25 cellular contexts compared by ENCODE assay signal in the genomic region with DNA sequence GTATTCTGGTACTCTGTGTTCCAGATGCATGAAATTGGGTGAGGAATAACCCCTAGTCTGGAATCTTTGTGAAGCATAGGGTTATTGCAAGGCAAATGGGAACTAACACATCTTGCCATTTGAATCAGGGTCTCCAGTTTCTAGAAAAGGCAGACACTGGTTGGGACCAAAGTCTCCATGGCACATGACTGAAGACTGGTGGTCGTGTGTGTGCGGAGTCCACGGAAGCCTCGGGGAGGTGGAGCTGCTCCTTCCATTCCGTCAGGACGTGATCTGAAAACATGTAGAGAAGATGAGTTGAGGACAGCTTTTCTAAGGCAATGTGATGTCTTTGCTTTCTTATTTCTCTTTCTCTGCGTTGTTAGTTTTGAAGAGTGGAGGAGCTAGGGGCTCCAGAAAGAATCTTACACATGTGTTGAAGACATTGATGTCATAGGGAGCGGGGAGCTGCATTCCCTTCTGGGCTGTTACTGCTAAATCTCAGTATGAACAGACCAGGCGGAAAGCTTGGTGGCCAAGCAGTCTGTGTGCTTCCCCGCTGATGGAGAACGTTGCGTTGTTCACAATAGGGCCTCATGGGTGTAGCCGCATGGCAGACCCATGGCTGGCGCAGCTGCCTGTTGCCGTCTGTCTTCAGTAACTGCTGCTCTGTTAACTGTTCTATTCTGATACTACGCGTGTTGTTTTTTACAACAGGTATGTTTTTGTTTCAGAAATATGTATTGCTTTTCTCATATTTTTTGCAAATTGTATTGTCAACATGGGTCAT. TPM values are rescaled to one million over a fixed set of nuclear protein-coding genes. Genes with fewer than 3 reads are reported as not detected.
A peak's percentile ranks its signal among the peaks of the same experiment; 100 is the strongest.
DNase-seq lines count a peak whose midpoint lies in the region; ATAC-seq, FAIRE-seq and TF ChIP-seq lines count a peak whose summit lies in the region.
"Had no signal": no experiment of that assay in that cellular context is flagged by ENCODE, and none has a peak within 500 bp of the region (broad histone marks: within the 10 kb centered on the region; RNA-seq: fewer than 3 reads in every experiment).

No MANE protein-coding gene starts in this region.

- H3K36me3 ChIP-seq in heart right ventricle (peaks cover 0 to 85% (median 31%) of the 10 kb centered on the region in 9 donors), astrocyte (ENCODE audit: insufficient read depth, low read length) (peaks cover 34% of the 10 kb centered on the region), osteoblast (ENCODE audit: insufficient read depth, low read length) (peaks cover 73% of the 10 kb centered on the region), mammary epithelial cell (ENCODE audit: insufficient read depth, low read length) (peaks cover 29% of the 10 kb centered on the region)

- H3K9ac ChIP-seq in astrocyte (ENCODE audit: low read length) (no peak overlapping the region), mammary epithelial cell (ENCODE audit: insufficient read depth, low read length) (no peak overlapping the region)

- H2AFZ ChIP-seq in astrocyte (ENCODE audit: low read depth, low read length) (no peak overlapping the region), osteoblast (ENCODE audit: low read length) (no peak overlapping the region), mammary epithelial cell (ENCODE audit: low read depth, low read length) (no peak overlapping the region)
- H2AFZ ChIP-seq: GM23338, PC-9 had no signal

- BruUV-seq in mammary epithelial cell (replicated peaks; lab: Mats Ljungman, UMichigan), result no TSS peak

- peaks cover 2% of the 10 kb centered on the region for H3K9me3 Mint-ChIP-seq in astrocyte (ENCODE audit: unreplicated experiment)
- peaks cover 6% of the 10 kb centered on the region for H3K9me3 Mint-ChIP-seq in activated T-helper 2 cell treated with anti-CD3 and anti-CD28 coated beads, Interferon-gamma antibody, Interleukin-2, Interleukin-4, amounts not matched to agents 10 μg/mL and 5 μg/mL and 100 μg/mL, durations not matched to agents 14 hours and 24 hours and 36 hours
- H3K9me3 Mint-ChIP-seq: CD4-positive, alpha-beta memory T cell; GM23338; H9 had no signal

- H4K20me1 ChIP-seq in astrocyte (ENCODE audit: insufficient read depth, low read length) (peaks cover 52% of the 10 kb centered on the region), osteoblast (ENCODE audit: insufficient read depth, low read length) (peaks cover 18% of the 10 kb centered on the region), mammary epithelial cell (ENCODE audit: insufficient read depth, low read length) (no peaks in the 10 kb centered on the region)

- H3K27me3 Mint-ChIP-seq in astrocyte (ENCODE audit: low read depth, unreplicated experiment), result no peaks in the 10 kb centered on the region
- no peaks in the 10 kb centered on the region for H3K27me3 Mint-ChIP-seq in activated T-helper 2 cell treated with anti-CD3 and anti-CD28 coated beads, Interferon-gamma antibody, Interleukin-2, Interleukin-4, amounts not matched to agents 10 μg/mL and 5 μg/mL and 100 μg/mL, durations not matched to agents 14 hours and 24 hours and 36 hours (ENCODE audit: low read depth)
- H3K27me3 Mint-ChIP-seq: CD4-positive, alpha-beta memory T cell had no signal

- intact Hi-C loops in left cardiac atrium (cut with DNase I), result no loop called here
- intact Hi-C loops in heart right ventricle (cut with DNase I), result no loop called here
- intact Hi-C loops in mammary epithelial cell (cut with micrococcal nuclease), result no loop called here
- intact Hi-C loops in activated T-helper 2 cell treated with anti-CD3 and anti-CD28 coated beads, Interferon-gamma antibody, Interleukin-2, Interleukin-4, amounts not matched to agents 10 μg/mL and 5 μg/mL and 100 μg/mL, durations not matched to agents 14 hours and 24 hours and 36 hours (cut with micrococcal nuclease), result no loop called here

- H3K27ac Mint-ChIP-seq in astrocyte (ENCODE audit: unreplicated experiment), result no peak overlapping the region
- no peak overlapping the region for H3K27ac Mint-ChIP-seq in activated T-helper 2 cell treated with anti-CD3 and anti-CD28 coated beads, Interferon-gamma antibody, Interleukin-2, Interleukin-4, amounts not matched to agents 10 μg/mL and 5 μg/mL and 100 μg/mL, durations not matched to agents 14 hours and 24 hours and 36 hours

- 95 to 96% methylated on average over 17 of the region's 17 CpGs for WGBS in heart right ventricle, 2 donors
- 97% methylated on average over 17 of the region's 17 CpGs for WGBS in mammary epithelial cell (ENCODE audit: low coverage, missing lambda C conversion rate)

- H3K4me2 ChIP-seq in astrocyte (ENCODE audit: low read length), result no peak overlapping the region
- no peak overlapping the region for H3K4me2 ChIP-seq in osteoblast (ENCODE audit: insufficient read depth, low read length)
- H3K4me2 ChIP-seq in mammary epithelial cell (ENCODE audit: insufficient read depth, low read depth, low read length), result no peak overlapping the region
- H3K4me2 ChIP-seq: GM23338, PC-9 had no signal

- H3K4me3 ChIP-seq in heart right ventricle, result no peak overlapping the region
- H3K4me3 ChIP-seq in astrocyte (ENCODE audit: insufficient read depth, low read depth, low read length), result no peak overlapping the region
- no peak overlapping the region for H3K4me3 ChIP-seq in osteoblast (ENCODE audit: insufficient read depth, low read length)
- no peak overlapping the region for H3K4me3 ChIP-seq in mammary epithelial cell (replicated peaks in 1 of 3; ENCODE audit: insufficient read depth in 1 of 3, low read depth in 2 of 3, low read length in 3 of 3)
- H3K4me3 ChIP-seq: GM23338, MG63, PC-9 had no signal

- H3K79me2 ChIP-seq in astrocyte (ENCODE audit: insufficient read depth, low read length) (peaks cover 29% of the 10 kb centered on the region), osteoblast (ENCODE audit: insufficient read depth, low read length) (peaks cover 53% of the 10 kb centered on the region), mammary epithelial cell (ENCODE audit: insufficient read depth, low read length) (peaks cover 36% of the 10 kb centered on the region)

- CTCF ChIA-PET in mammary epithelial cell (lab: Charles Lee; ENCODE audit: low non-redundant PET), result no interaction called here

- ATAC-seq in left cardiac atrium (no peak), heart right ventricle (no peak)
- ATAC-seq: GM23338 had no signal

- H3K4me1 ChIP-seq in heart right ventricle (peaks cover 3 to 39% (median 24%) of the 10 kb centered on the region in 9 donors), astrocyte (ENCODE audit: insufficient read depth, low read length) (no peaks in the 10 kb centered on the region), osteoblast (ENCODE audit: insufficient read depth, low read length) (peaks cover 4% of the 10 kb centered on the region), mammary epithelial cell (ENCODE audit: insufficient read depth, low read length) (no peaks in the 10 kb centered on the region)

- no peak for TF ChIP-seq CTCF in heart right ventricle (IDR thresholded peaks at IDR 0.05)
- TF ChIP-seq CTCF in astrocyte (IDR thresholded peaks at IDR 0.05; ENCODE audit: insufficient read depth, low read depth, low read length), result no peak
- TF ChIP-seq CTCF in osteoblast (IDR thresholded peaks at IDR 0.05; ENCODE audit: extremely low read depth, low read depth, low read length), result no peak
- no peak for TF ChIP-seq CTCF in mammary epithelial cell (conservative IDR thresholded peaks at IDR 0.05 in 1 of 2, IDR thresholded peaks at IDR 0.05 in 1 of 2; ENCODE audit: extremely low read depth in 1 of 2, insufficient read depth in 1 of 2, low read depth in 1 of 2, low read length in 2 of 2)

- H3K4me1 Mint-ChIP-seq in astrocyte (ENCODE audit: low read depth, unreplicated experiment), result no peaks in the 10 kb centered on the region
- H3K4me1 Mint-ChIP-seq in activated T-helper 2 cell treated with anti-CD3 and anti-CD28 coated beads, Interferon-gamma antibody, Interleukin-2, Interleukin-4, amounts not matched to agents 10 μg/mL and 5 μg/mL and 100 μg/mL, durations not matched to agents 14 hours and 24 hours and 36 hours (ENCODE audit: low read depth), result peaks cover 8% of the 10 kb centered on the region

- H3K27me3 ChIP-seq in heart right ventricle, result no peaks in the 10 kb centered on the region
- H3K27me3 ChIP-seq in astrocyte (ENCODE audit: insufficient read depth, low read length), result no peaks in the 10 kb centered on the region
- no peaks in the 10 kb centered on the region for H3K27me3 ChIP-seq in osteoblast (ENCODE audit: insufficient read depth, low read length)
- no peaks in the 10 kb centered on the region for H3K27me3 ChIP-seq in mammary epithelial cell (ENCODE audit: insufficient read depth, low read length)
- H3K27me3 ChIP-seq: MG63 had no signal

- peak; percentile 10 for DNase-seq in left cardiac atrium
- no peak for DNase-seq in heart right ventricle
- DNase-seq in astrocyte (ENCODE audit: low read depth), result no peak
- peak; percentile 46 for DNase-seq in osteoblast (ENCODE audit: insufficient read length, low spot score, missing footprints)
- DNase-seq in mammary epithelial cell, result no peak
- DNase-seq in cerebellar cortex (ENCODE audit: low spot score), result no peak
- no peak for DNase-seq in activated T-helper 2 cell treated with anti-CD3 and anti-CD28 coated beads, Interferon-gamma antibody, Interleukin-2, Interleukin-4, amounts not matched to agents 10 μg/mL and 5 μg/mL and 100 μg/mL, durations not matched to agents 14 hours and 24 hours and 36 hours (ENCODE audit: low spot score)
- DNase-seq: C1 segment of cervical spinal cord; CD4-positive, alpha-beta memory T cell; H9; KG1; MG63; NCI-H2029; NCI-H446; NCI-H526; NCI-H82; NK-92 treated with Interleukin-12 subunit alpha and Interleukin-12 subunit beta, amount 100 ng/mL, for 24 hours; PC-9; RPMI8226; SHP77 treated with DMSO at 0.1 percent for 48 hours had no signal

- dilution Hi-C loops in mammary epithelial cell (cut with HindIII; ENCODE audit: low sequenced_read_pairs), result no loop called here

- no peak for FAIRE-seq in astrocyte (lab: Jason Lieb, UNC)
- FAIRE-seq: G401.6 had no signal

- peaks cover 52% of the 10 kb centered on the region for H3K36me3 Mint-ChIP-seq in astrocyte (ENCODE audit: low read depth, unreplicated experiment)
- peaks cover 85% of the 10 kb centered on the region for H3K36me3 Mint-ChIP-seq in activated T-helper 2 cell treated with anti-CD3 and anti-CD28 coated beads, Interferon-gamma antibody, Interleukin-2, Interleukin-4, amounts not matched to agents 10 μg/mL and 5 μg/mL and 100 μg/mL, durations not matched to agents 14 hours and 24 hours and 36 hours (ENCODE audit: low read depth)

- H3K9me3 ChIP-seq in heart right ventricle, result peaks cover 0 to 4% (median 0%) of the 10 kb centered on the region in 11 donors
- H3K9me3 ChIP-seq in astrocyte (ENCODE audit: insufficient read depth, low read depth, low read length), result peaks cover 4% of the 10 kb centered on the region
- no peaks in the 10 kb centered on the region for H3K9me3 ChIP-seq in osteoblast (ENCODE audit: low read depth, low read length)
- H3K9me3 ChIP-seq in mammary epithelial cell (replicated peaks; ENCODE audit: insufficient read depth, low read length), result peaks cover 4% of the 10 kb centered on the region
- H3K9me3 ChIP-seq: Caco-2, MG63 had no signal

- in situ Hi-C loops in mammary epithelial cell (cut with MboI; ENCODE audit: low sequenced_read_pairs in 2 of 2), result no loop called here

- H3K4me3 Mint-ChIP-seq in astrocyte (ENCODE audit: unreplicated experiment), result peak overlapping the region; percentile 34
- no peak overlapping the region for H3K4me3 Mint-ChIP-seq in activated T-helper 2 cell treated with anti-CD3 and anti-CD28 coated beads, Interferon-gamma antibody, Interleukin-2, Interleukin-4, amounts not matched to agents 10 μg/mL and 5 μg/mL and 100 μg/mL, durations not matched to agents 14 hours and 24 hours and 36 hours (ENCODE audit: low read depth)
- H3K4me3 Mint-ChIP-seq: CD4-positive, alpha-beta memory T cell; GM23338; H9 had no signal

- H3K27ac ChIP-seq in heart right ventricle (no peak overlapping the region), astrocyte (ENCODE audit: low read depth, low read length) (no peak overlapping the region), osteoblast (ENCODE audit: low read depth, low read length) (no peak overlapping the region), mammary epithelial cell (ENCODE audit: insufficient read depth, low read depth, low read length) (no peak overlapping the region)
- H3K27ac ChIP-seq: PC-9 had no signal

RNA-seq across cellular contexts. Expression of a gene that starts 4.8 kb away (rescaled TPM):
- total RNA-seq in left cardiac atrium (1 to 10 TPM; 2.1 to 5.7 TPM), heart right ventricle (1 to 10 TPM in 4 of 10 donors, under 1 TPM in 6; 0.19 to 3.6 (median 0.62) TPM), astrocyte (11.6 and 12.4 TPM in 2 replicates), osteoblast (5.6 and 6.5 TPM in 2 replicates), mammary epithelial cell (under 1 TPM; 0.33 to 0.67 TPM)
- polyA plus RNA-seq in heart right ventricle (1 to 10 TPM; 2.3 to 8.3 TPM), mammary epithelial cell (0.09 TPM)
- polyA minus RNA-seq in mammary epithelial cell, result not detected
- 20.2 and 21.4 TPM in 2 replicates for total RNA-seq in activated T-helper 2 cell treated with anti-CD3 and anti-CD28 coated beads, Interferon-gamma antibody, Interleukin-2, Interleukin-4, amounts not matched to agents 10 μg/mL and 5 μg/mL and 100 μg/mL, durations not matched to agents 14 hours and 24 hours and 36 hours
- total RNA-seq: HT1080 had no signal

RNA-seq across cellular contexts. Expression of a gene that starts 9.8 kb away (rescaled TPM):
- total RNA-seq in left cardiac atrium (10 to 100 TPM; 16.8 to 20.2 TPM), heart right ventricle (10 to 100 TPM; 13.7 to 19.9 (median 16.7) TPM), astrocyte (37.1 and 37.3 TPM in 2 replicates), osteoblast (34.4 and 37.1 TPM in 2 replicates), mammary epithelial cell (10 to 100 TPM; 34.5 to 43.2 TPM)
- polyA plus RNA-seq in heart right ventricle (10 to 100 TPM in 1 of 2 donors, 1 to 10 TPM in 1; 7.0 to 10.2 TPM), mammary epithelial cell (29.7 TPM)
- 47.5 TPM for polyA minus RNA-seq in mammary epithelial cell
- 50.5 and 53.7 TPM in 2 replicates for total RNA-seq in activated T-helper 2 cell treated with anti-CD3 and anti-CD28 coated beads, Interferon-gamma antibody, Interleukin-2, Interleukin-4, amounts not matched to agents 10 μg/mL and 5 μg/mL and 100 μg/mL, durations not matched to agents 14 hours and 24 hours and 36 hours

RNA-seq across cellular contexts. Expression of a gene that starts 21.4 kb away (rescaled TPM):
- total RNA-seq in left cardiac atrium (10 to 100 TPM; 33.8 to 39.1 TPM), heart right ventricle (10 to 100 TPM; 31.4 to 44.6 (median 37.6) TPM), astrocyte (39.0 and 39.2 TPM in 2 replicates), osteoblast (44.8 and 46.3 TPM in 2 replicates), mammary epithelial cell (10 to 100 TPM; 38.7 to 53.2 TPM)
- polyA plus RNA-seq in heart right ventricle (10 to 100 TPM; 16.0 to 21.9 TPM), mammary epithelial cell (13.6 TPM)
- 31.4 TPM for polyA minus RNA-seq in mammary epithelial cell
- total RNA-seq in activated T-helper 2 cell treated with anti-CD3 and anti-CD28 coated beads, Interferon-gamma antibody, Interleukin-2, Interleukin-4, amounts not matched to agents 10 μg/mL and 5 μg/mL and 100 μg/mL, durations not matched to agents 14 hours and 24 hours and 36 hours, result 57.9 and 59.8 TPM in 2 replicates

RNA-seq across cellular contexts. Expression of a gene that starts 59.0 kb away (rescaled TPM):
- total RNA-seq in left cardiac atrium (not detected), heart right ventricle (not detected), astrocyte (not detected in 2 replicates), osteoblast (not detected in 2 replicates), mammary epithelial cell (not detected)
- polyA plus RNA-seq in heart right ventricle (under 1 TPM in 1 of 2 donors, not detected in 1; 0.03 TPM), mammary epithelial cell (not detected)
- polyA minus RNA-seq in mammary epithelial cell, result not detected
- not detected in 2 replicates for total RNA-seq in activated T-helper 2 cell treated with anti-CD3 and anti-CD28 coated beads, Interferon-gamma antibody, Interleukin-2, Interleukin-4, amounts not matched to agents 10 μg/mL and 5 μg/mL and 100 μg/mL, durations not matched to agents 14 hours and 24 hours and 36 hours
- total RNA-seq: A673; CD4-positive, alpha-beta memory T cell; HT1080; PC-9 had no signal
- polyA plus RNA-seq: CD4-positive, alpha-beta memory T cell had no signal

Comparison
In these comparisons a context has a peak if more than half of its experiments do, and no peak if none do; other contexts are left out.
1. DNase-seq: peak in left cardiac atrium (single experiment) and osteoblast (single experiment); none in heart right ventricle (0 of 2), astrocyte (single experiment), mammary epithelial cell (single experiment), cerebellar cortex (single experiment) and activated T-helper 2 cell treated with anti-CD3 and anti-CD28 coated beads, Interferon-gamma antibody, Interleukin-2, Interleukin-4, amounts not matched to agents 10 μg/mL and 5 μg/mL and 100 μg/mL, durations not matched to agents 14 hours and 24 hours and 36 hours (single experiment).